ENCODE assay signal across 1 cellular context in the genomic region with DNA sequence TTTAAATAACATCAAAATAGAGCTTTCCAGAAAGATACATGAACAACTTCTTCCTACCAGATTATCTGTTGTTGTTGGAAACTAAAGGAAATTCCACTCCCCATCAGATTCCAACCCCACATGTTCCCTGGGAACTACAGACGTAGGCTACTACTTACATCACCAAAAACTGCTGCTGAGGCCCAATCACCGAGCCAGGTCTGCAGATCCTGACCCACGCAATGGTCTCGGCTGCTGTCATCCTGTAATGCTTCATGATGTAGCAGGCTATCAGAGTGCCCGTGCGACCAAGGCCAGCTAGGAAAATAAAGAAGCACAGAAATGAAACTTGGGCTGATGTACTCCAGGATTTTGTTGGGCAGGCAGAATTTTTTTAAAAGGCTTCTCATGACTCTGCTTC.
TF ChIP-seq lines count a peak whose summit lies in the region.

No MANE protein-coding gene starts in this region.

TF ChIP-seq in GM23338, 12 proteins besides CTCF, POLR2A, EP300 and RAD21 (continued from another document):
- TF ChIP-seq, protein P1, sequence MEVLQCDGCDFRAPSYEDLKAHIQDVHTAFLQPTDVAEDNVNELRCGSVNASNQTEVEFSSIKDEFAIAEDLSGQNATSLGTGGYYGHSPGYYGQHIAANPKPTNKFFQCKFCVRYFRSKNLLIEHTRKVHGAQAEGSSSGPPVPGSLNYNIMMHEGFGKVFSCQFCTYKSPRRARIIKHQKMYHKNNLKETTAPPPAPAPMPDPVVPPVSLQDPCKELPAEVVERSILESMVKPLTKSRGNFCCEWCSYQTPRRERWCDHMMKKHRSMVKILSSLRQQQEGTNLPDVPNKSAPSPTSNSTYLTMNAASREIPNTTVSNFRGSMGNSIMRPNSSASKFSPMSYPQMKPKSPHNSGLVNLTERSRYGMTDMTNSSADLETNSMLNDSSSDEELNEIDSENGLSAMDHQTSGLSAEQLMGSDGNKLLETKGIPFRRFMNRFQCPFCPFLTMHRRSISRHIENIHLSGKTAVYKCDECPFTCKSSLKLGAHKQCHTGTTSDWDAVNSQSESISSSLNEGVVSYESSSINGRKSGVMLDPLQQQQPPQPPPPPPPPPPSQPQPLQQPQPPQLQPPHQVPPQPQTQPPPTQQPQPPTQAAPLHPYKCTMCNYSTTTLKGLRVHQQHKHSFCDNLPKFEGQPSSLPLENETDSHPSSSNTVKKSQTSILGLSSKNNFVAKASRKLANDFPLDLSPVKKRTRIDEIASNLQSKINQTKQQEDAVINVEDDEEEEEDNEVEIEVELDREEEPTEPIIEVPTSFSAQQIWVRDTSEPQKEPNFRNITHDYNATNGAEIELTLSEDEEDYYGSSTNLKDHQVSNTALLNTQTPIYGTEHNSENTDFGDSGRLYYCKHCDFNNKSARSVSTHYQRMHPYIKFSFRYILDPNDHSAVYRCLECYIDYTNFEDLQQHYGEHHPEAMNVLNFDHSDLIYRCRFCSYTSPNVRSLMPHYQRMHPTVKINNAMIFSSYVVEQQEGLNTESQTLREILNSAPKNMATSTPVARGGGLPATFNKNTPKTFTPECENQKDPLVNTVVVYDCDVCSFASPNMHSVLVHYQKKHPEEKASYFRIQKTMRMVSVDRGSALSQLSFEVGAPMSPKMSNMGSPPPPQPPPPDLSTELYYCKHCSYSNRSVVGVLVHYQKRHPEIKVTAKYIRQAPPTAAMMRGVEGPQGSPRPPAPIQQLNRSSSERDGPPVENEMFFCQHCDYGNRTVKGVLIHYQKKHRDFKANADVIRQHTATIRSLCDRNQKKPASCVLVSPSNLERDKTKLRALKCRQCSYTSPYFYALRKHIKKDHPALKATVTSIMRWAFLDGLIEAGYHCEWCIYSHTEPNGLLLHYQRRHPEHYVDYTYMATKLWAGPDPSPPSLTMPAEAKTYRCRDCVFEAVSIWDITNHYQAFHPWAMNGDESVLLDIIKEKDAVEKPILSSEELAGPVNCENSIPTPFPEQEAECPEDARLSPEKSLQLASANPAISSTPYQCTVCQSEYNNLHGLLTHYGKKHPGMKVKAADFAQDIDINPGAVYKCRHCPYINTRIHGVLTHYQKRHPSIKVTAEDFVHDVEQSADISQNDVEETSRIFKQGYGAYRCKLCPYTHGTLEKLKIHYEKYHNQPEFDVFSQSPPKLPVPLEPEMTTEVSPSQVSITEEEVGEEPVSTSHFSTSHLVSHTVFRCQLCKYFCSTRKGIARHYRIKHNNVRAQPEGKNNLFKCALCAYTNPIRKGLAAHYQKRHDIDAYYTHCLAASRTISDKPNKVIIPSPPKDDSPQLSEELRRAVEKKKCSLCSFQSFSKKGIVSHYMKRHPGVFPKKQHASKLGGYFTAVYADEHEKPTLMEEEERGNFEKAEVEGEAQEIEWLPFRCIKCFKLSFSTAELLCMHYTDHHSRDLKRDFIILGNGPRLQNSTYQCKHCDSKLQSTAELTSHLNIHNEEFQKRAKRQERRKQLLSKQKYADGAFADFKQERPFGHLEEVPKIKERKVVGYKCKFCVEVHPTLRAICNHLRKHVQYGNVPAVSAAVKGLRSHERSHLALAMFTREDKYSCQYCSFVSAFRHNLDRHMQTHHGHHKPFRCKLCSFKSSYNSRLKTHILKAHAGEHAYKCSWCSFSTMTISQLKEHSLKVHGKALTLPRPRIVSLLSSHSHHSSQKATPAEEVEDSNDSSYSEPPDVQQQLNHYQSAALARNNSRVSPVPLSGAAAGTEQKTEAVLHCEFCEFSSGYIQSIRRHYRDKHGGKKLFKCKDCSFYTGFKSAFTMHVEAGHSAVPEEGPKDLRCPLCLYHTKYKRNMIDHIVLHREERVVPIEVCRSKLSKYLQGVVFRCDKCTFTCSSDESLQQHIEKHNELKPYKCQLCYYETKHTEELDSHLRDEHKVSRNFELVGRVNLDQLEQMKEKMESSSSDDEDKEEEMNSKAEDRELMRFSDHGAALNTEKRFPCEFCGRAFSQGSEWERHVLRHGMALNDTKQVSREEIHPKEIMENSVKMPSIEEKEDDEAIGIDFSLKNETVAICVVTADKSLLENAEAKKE (CRISPR knock-in tag; IDR thresholded peaks at IDR 0.05): no peak
- TF ChIP-seq CREB1 (CRISPR knock-in tag; IDR thresholded peaks at IDR 0.05; ENCODE audit: low read depth) (no peak), STAT1 (IDR thresholded peaks at IDR 0.05; ENCODE audit: unreplicated experiment) (no peak), ZNF114 (CRISPR knock-in tag; IDR thresholded peaks at IDR 0.05) (no peak), EZH2 (IDR thresholded peaks at IDR 0.05; ENCODE audit: low read depth, unreplicated experiment) (no peak)
- TF ChIP-seq, protein P2, sequence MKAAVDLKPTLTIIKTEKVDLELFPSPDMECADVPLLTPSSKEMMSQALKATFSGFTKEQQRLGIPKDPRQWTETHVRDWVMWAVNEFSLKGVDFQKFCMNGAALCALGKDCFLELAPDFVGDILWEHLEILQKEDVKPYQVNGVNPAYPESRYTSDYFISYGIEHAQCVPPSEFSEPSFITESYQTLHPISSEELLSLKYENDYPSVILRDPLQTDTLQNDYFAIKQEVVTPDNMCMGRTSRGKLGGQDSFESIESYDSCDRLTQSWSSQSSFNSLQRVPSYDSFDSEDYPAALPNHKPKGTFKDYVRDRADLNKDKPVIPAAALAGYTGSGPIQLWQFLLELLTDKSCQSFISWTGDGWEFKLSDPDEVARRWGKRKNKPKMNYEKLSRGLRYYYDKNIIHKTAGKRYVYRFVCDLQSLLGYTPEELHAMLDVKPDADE (IDR thresholded peaks at IDR 0.05): no peak
